ENCODE assay signal across 1 cellular context in the genomic region with DNA sequence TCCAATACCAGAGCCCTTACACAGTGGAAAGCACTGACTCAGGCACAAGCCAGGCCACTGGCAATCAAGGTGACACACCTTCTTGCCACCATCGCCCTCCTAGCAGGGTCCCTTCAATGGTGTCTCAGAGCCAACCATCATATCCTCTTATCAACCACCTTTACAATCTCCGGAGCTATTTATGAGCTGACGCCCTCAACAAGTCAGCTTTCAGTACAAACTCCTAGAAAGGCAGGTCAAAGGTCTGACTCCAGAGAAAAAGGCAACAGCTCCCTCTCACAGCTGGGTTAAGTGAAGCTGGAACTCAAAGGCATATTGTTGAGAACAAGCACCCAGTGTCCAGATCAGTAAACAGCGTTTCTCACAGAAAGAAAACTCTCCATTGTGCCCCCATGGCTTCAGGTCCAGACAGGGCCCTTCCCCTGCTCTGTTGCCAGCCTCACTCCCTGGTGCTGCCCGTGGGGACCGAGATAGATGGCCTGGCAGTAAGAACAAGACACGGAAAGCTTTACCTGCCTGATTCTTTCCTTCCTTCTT.
A peak's percentile ranks its signal among the peaks of the same experiment; 100 is the strongest.
TF ChIP-seq lines count a peak whose summit lies in the region.

No MANE protein-coding gene starts in this region.

TF ChIP-seq in HepG2, 621 proteins besides CTCF, POLR2A, EP300 and RAD21 (continued from another document and continues in another):
- no peak for TF ChIP-seq ZNF747 (CRISPR knock-in tag; IDR thresholded peaks at IDR 0.05; ENCODE audit: borderline replicate concordance)
- TF ChIP-seq, protein P1, sequence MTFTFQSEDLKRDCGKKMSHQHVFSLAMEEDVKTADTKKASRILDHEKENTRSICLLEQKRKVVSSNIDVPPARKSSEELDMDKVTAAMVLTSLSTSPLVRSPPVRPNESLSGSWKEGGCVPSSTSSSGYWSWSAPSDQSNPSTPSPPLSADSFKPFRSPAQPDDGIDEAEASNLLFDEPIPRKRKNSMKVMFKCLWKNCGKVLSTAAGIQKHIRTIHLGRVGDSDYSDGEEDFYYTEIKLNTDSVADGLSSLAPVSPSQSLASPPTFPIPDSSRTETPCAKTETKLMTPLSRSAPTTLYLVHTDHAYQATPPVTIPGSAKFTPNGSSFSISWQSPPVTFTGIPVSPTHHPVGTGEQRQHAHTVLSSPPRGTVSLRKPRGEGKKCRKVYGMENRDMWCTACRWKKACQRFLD (CRISPR knock-in tag; IDR thresholded peaks at IDR 0.05; ENCODE audit: borderline replicate concordance) = no peak
- TF ChIP-seq ISL2 (CRISPR knock-in tag; IDR thresholded peaks at IDR 0.05) = peak; percentile 40; the same call in 1 of the 2 replicates
- TF ChIP-seq SOX6 (IDR thresholded peaks at IDR 0.05) = no peak
- TF ChIP-seq SOX6 (CRISPR knock-in tag; IDR thresholded peaks at IDR 0.05) = peak; percentile 84
- TF ChIP-seq ZNF33B (CRISPR knock-in tag; IDR thresholded peaks at IDR 0.05) = peak; percentile 54; the same call in 1 of the 2 replicates
- TF ChIP-seq ZSCAN12 (CRISPR knock-in tag; IDR thresholded peaks at IDR 0.05) = no peak
- TF ChIP-seq ZFX (CRISPR knock-in tag; IDR thresholded peaks at IDR 0.05; ENCODE audit: low read depth) = peak; percentile 46; the same call in 1 of the 2 replicates
- TF ChIP-seq SMAD1 (CRISPR knock-in tag; IDR thresholded peaks at IDR 0.05; ENCODE audit: borderline replicate concordance, low read depth) = peak; percentile 59; the same call in 1 of the 2 replicates
- TF ChIP-seq, protein P2, sequence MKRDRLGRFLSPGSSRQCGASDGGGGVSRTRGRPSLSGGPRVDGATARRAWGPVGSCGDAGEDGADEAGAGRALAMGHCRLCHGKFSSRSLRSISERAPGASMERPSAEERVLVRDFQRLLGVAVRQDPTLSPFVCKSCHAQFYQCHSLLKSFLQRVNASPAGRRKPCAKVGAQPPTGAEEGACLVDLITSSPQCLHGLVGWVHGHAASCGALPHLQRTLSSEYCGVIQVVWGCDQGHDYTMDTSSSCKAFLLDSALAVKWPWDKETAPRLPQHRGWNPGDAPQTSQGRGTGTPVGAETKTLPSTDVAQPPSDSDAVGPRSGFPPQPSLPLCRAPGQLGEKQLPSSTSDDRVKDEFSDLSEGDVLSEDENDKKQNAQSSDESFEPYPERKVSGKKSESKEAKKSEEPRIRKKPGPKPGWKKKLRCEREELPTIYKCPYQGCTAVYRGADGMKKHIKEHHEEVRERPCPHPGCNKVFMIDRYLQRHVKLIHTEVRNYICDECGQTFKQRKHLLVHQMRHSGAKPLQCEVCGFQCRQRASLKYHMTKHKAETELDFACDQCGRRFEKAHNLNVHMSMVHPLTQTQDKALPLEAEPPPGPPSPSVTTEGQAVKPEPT (CRISPR knock-in tag; IDR thresholded peaks at IDR 0.05; ENCODE audit: low read depth) = peak; percentile 67; the same call in 1 of the 2 replicates
- 0 out of 2 replicates have a peak, but pooled peaks have one; percentile 25 for TF ChIP-seq PITX1 (CRISPR knock-in tag; IDR thresholded peaks at IDR 0.05)
- 0 out of 2 replicates have a peak, but pooled peaks have one; percentile 37 for TF ChIP-seq ZNF274 (CRISPR knock-in tag; IDR thresholded peaks at IDR 0.05)
- peak; percentile 63 for TF ChIP-seq MED1 (CRISPR knock-in tag; IDR thresholded peaks at IDR 0.05)
- TF ChIP-seq HDAC2 (CRISPR knock-in tag; IDR thresholded peaks at IDR 0.05) = peak; percentile 66; the same call in 1 of the 2 replicates
- peak; percentile 74 for TF ChIP-seq RBFOX2 (IDR thresholded peaks at IDR 0.05; ENCODE audit: low read depth, low read length)
- peak; percentile 83 for TF ChIP-seq NCOR1 (IDR thresholded peaks at IDR 0.05; ENCODE audit: borderline replicate concordance, low read length)
- TF ChIP-seq ZSCAN25 (CRISPR knock-in tag; IDR thresholded peaks at IDR 0.05) = peak; percentile 36; the same call in 1 of the 2 replicates
- no peak for TF ChIP-seq ZSCAN20 (CRISPR knock-in tag; IDR thresholded peaks at IDR 0.05; ENCODE audit: borderline replicate concordance)
- TF ChIP-seq, protein P3, sequence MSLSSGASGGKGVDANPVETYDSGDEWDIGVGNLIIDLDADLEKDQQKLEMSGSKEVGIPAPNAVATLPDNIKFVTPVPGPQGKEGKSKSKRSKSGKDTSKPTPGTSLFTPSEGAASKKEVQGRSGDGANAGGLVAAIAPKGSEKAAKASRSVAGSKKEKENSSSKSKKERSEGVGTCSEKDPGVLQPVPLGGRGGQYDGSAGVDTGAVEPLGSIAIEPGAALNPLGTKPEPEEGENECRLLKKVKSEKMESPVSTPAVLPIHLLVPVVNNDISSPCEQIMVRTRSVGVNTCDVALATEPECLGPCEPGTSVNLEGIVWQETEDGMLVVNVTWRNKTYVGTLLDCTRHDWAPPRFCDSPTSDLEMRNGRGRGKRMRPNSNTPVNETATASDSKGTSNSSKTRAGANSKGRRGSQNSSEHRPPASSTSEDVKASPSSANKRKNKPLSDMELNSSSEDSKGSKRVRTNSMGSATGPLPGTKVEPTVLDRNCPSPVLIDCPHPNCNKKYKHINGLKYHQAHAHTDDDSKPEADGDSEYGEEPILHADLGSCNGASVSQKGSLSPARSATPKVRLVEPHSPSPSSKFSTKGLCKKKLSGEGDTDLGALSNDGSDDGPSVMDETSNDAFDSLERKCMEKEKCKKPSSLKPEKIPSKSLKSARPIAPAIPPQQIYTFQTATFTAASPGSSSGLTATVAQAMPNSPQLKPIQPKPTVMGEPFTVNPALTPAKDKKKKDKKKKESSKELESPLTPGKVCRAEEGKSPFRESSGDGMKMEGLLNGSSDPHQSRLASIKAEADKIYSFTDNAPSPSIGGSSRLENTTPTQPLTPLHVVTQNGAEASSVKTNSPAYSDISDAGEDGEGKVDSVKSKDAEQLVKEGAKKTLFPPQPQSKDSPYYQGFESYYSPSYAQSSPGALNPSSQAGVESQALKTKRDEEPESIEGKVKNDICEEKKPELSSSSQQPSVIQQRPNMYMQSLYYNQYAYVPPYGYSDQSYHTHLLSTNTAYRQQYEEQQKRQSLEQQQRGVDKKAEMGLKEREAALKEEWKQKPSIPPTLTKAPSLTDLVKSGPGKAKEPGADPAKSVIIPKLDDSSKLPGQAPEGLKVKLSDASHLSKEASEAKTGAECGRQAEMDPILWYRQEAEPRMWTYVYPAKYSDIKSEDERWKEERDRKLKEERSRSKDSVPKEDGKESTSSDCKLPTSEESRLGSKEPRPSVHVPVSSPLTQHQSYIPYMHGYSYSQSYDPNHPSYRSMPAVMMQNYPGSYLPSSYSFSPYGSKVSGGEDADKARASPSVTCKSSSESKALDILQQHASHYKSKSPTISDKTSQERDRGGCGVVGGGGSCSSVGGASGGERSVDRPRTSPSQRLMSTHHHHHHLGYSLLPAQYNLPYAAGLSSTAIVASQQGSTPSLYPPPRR (CRISPR knock-in tag; IDR thresholded peaks at IDR 0.05; ENCODE audit: borderline replicate concordance) = peak; percentile 71; the same call in 1 of the 2 replicates
- peak; percentile 75 for TF ChIP-seq RARA (CRISPR knock-in tag; IDR thresholded peaks at IDR 0.05)
- TF ChIP-seq TOPORS (CRISPR knock-in tag; IDR thresholded peaks at IDR 0.05) = no peak
- no peak for TF ChIP-seq FOXA1 (IDR thresholded peaks at IDR 0.05)
- TF ChIP-seq FOXA1 (CRISPR knock-in tag; IDR thresholded peaks at IDR 0.05) = peak; percentile 80
- TF ChIP-seq RCOR2 (CRISPR knock-in tag; IDR thresholded peaks at IDR 0.05) = no peak
- TF ChIP-seq, protein P4, sequence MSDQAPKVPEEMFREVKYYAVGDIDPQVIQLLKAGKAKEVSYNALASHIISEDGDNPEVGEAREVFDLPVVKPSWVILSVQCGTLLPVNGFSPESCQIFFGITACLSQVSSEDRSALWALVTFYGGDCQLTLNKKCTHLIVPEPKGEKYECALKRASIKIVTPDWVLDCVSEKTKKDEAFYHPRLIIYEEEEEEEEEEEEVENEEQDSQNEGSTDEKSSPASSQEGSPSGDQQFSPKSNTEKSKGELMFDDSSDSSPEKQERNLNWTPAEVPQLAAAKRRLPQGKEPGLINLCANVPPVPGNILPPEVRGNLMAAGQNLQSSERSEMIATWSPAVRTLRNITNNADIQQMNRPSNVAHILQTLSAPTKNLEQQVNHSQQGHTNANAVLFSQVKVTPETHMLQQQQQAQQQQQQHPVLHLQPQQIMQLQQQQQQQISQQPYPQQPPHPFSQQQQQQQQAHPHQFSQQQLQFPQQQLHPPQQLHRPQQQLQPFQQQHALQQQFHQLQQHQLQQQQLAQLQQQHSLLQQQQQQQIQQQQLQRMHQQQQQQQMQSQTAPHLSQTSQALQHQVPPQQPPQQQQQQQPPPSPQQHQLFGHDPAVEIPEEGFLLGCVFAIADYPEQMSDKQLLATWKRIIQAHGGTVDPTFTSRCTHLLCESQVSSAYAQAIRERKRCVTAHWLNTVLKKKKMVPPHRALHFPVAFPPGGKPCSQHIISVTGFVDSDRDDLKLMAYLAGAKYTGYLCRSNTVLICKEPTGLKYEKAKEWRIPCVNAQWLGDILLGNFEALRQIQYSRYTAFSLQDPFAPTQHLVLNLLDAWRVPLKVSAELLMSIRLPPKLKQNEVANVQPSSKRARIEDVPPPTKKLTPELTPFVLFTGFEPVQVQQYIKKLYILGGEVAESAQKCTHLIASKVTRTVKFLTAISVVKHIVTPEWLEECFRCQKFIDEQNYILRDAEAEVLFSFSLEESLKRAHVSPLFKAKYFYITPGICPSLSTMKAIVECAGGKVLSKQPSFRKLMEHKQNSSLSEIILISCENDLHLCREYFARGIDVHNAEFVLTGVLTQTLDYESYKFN (CRISPR knock-in tag; conservative IDR thresholded peaks at IDR 0.05) = peak; percentile 82
- peak; percentile 76 for TF ChIP-seq HNF4A (CRISPR knock-in tag; IDR thresholded peaks at IDR 0.05)
- TF ChIP-seq ZNF543 (CRISPR knock-in tag; IDR thresholded peaks at IDR 0.05) = 0 out of 2 replicates have a peak, but pooled peaks have one; percentile 54
- 0 out of 2 replicates have a peak, but pooled peaks have one; percentile 24 for TF ChIP-seq ARNTL (CRISPR knock-in tag; IDR thresholded peaks at IDR 0.05)
- TF ChIP-seq GATAD2A (CRISPR knock-in tag; IDR thresholded peaks at IDR 0.05) = peak; percentile 82
- TF ChIP-seq, protein P5, sequence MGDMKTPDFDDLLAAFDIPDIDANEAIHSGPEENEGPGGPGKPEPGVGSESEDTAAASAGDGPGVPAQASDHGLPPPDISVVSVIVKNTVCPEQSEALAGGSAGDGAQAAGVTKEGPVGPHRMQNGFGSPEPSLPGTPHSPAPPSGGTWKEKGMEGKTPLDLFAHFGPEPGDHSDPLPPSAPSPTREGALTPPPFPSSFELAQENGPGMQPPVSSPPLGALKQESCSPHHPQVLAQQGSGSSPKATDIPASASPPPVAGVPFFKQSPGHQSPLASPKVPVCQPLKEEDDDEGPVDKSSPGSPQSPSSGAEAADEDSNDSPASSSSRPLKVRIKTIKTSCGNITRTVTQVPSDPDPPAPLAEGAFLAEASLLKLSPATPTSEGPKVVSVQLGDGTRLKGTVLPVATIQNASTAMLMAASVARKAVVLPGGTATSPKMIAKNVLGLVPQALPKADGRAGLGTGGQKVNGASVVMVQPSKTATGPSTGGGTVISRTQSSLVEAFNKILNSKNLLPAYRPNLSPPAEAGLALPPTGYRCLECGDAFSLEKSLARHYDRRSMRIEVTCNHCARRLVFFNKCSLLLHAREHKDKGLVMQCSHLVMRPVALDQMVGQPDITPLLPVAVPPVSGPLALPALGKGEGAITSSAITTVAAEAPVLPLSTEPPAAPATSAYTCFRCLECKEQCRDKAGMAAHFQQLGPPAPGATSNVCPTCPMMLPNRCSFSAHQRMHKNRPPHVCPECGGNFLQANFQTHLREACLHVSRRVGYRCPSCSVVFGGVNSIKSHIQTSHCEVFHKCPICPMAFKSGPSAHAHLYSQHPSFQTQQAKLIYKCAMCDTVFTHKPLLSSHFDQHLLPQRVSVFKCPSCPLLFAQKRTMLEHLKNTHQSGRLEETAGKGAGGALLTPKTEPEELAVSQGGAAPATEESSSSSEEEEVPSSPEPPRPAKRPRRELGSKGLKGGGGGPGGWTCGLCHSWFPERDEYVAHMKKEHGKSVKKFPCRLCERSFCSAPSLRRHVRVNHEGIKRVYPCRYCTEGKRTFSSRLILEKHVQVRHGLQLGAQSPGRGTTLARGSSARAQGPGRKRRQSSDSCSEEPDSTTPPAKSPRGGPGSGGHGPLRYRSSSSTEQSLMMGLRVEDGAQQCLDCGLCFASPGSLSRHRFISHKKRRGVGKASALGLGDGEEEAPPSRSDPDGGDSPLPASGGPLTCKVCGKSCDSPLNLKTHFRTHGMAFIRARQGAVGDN (CRISPR knock-in tag; IDR thresholded peaks at IDR 0.05) = peak; percentile 39; the same call in 1 of the 2 replicates
- TF ChIP-seq, protein P6, sequence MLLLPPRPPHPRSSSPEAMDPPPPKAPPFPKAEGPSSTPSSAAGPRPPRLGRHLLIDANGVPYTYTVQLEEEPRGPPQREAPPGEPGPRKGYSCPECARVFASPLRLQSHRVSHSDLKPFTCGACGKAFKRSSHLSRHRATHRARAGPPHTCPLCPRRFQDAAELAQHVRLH (CRISPR knock-in tag; IDR thresholded peaks at IDR 0.05; ENCODE audit: borderline replicate concordance, low read depth) = no peak; the same call in 1 of the 2 replicates
- TF ChIP-seq MEF2D (CRISPR knock-in tag; IDR thresholded peaks at IDR 0.05) = no peak
- TF ChIP-seq ZNF569 (CRISPR knock-in tag; IDR thresholded peaks at IDR 0.05; ENCODE audit: borderline replicate concordance) = no peak
- TF ChIP-seq, protein P7, sequence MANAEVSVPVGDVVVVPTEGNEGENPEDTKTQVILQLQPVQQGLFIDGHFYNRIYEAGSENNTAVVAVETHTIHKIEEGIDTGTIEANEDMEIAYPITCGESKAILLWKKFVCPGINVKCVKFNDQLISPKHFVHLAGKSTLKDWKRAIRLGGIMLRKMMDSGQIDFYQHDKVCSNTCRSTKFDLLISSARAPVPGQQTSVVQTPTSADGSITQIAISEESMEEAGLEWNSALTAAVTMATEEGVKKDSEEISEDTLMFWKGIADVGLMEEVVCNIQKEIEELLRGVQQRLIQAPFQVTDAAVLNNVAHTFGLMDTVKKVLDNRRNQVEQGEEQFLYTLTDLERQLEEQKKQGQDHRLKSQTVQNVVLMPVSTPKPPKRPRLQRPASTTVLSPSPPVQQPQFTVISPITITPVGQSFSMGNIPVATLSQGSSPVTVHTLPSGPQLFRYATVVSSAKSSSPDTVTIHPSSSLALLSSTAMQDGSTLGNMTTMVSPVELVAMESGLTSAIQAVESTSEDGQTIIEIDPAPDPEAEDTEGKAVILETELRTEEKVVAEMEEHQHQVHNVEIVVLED (CRISPR knock-in tag; IDR thresholded peaks at IDR 0.05; ENCODE audit: borderline replicate concordance) = 0 out of 2 replicates have a peak, but pooled peaks have one; percentile 13
- TF ChIP-seq MED8 (CRISPR knock-in tag; IDR thresholded peaks at IDR 0.05; ENCODE audit: insufficient replicate concordance) = no peak
- peak; percentile 82 for TF ChIP-seq TBX2 (CRISPR knock-in tag; IDR thresholded peaks at IDR 0.05; ENCODE audit: borderline replicate concordance)
